8 cellular contexts compared by ENCODE assay signal in genomic region chr1:23553896-23554480, GRCh38. TPM values are rescaled to one million over a fixed set of nuclear protein-coding genes. Genes with fewer than 3 reads are reported as not detected.
DNase-seq lines count a peak whose midpoint lies in the region; ATAC-seq, FAIRE-seq and TF ChIP-seq lines count a peak whose summit lies in the region.

No MANE protein-coding gene starts in this region.

- dilution Hi-C loops in endothelial cell of umbilical vein (cut with MboI; ENCODE audit: extremely low pct_ligation_motif_present, low sequenced_read_pairs), result no loop called here

- in situ Hi-C loops in Panc1 (cut with HindIII; ENCODE audit: low pct_unique_long_range_greater_than_20kb, low sequenced_read_pairs), result no loop called here

- DNase-seq in DND-41, result peak; percentile 15
- no peak for DNase-seq in Panc1 (ENCODE audit: low read depth, low spot score)
- peak; percentile 45 for DNase-seq in endothelial cell of umbilical vein (ENCODE audit: low read depth, low spot score)
- no peak for DNase-seq in urothelium cell line (ENCODE audit: low spot score)
- DNase-seq in DMS114 treated with DMSO at 0.1 percent for 48 hours (lab: John Stamatoyannopoulos, UW; ENCODE audit: unreplicated experiment), result no peak
- no peak for DNase-seq in GF-D8 (lab: John Stamatoyannopoulos, UW)

- no peak for ATAC-seq in DND-41 (ENCODE audit: insufficient read depth, low read depth)
- no peak for ATAC-seq in Panc1
- no peak for ATAC-seq in GM19023 (IDR thresholded peaks at IDR 0.05; ENCODE audit: unreplicated experiment)

- H3K9ac ChIP-seq in DND-41 (ENCODE audit: low read depth, low read length) (peak overlapping the region; percentile 66), endothelial cell of umbilical vein (replicated peaks; ENCODE audit: extremely low read depth, insufficient read depth, low read length) (peak overlapping the region; percentile 92), parathyroid adenoma (no peak overlapping the region)

- H4K20me1 ChIP-seq in DND-41 (ENCODE audit: insufficient read depth, low read length) (peaks cover 5% of the 10 kb centered on the region; the same call in 1 of the 2 replicates), endothelial cell of umbilical vein (replicated peaks; ENCODE audit: control insufficient read depth, extremely low read depth, insufficient read depth, low read length) (no peaks in the 10 kb centered on the region)

- CTCF ChIA-PET in Panc1 (lab: Charles Lee), result interaction anchor here (0.9 to 1.9 kb wide), 5 partner anchors 13 to 191 kb away, joined by 3 to 7 read pairs (median 4); no protein-coding TSS in a partner anchor
- CTCF ChIA-PET in endothelial cell of umbilical vein (lab: Charles Lee), result interaction anchor here (0.6 to 24.8 kb wide), 11 partner anchors 9 to 467 kb away, joined by 3 to 1069 read pairs (median 4); partner anchors contain the start of gene E2F2

- POLR2A ChIA-PET in Panc1 (lab: Charles Lee), result interaction anchor here (0.5 to 0.7 kb wide), 3 partner anchors 9 to 160 kb away, joined by 3 to 6 read pairs (median 4); no protein-coding TSS in a partner anchor
- POLR2A ChIA-PET in endothelial cell of umbilical vein (lab: Charles Lee), result interaction anchor here (0.6 to 1.5 kb wide), 3 partner anchors 44 to 81 kb away, joined by 3 to 7 read pairs (median 5); no protein-coding TSS in a partner anchor

- no peaks in the 10 kb centered on the region for H3K9me1 ChIP-seq in endothelial cell of umbilical vein (replicated peaks; ENCODE audit: control insufficient read depth, extremely low read depth, insufficient read depth, low read length)

- H3K79me2 ChIP-seq in DND-41 (ENCODE audit: insufficient read depth, low read length) (peaks cover 4% of the 10 kb centered on the region; the same call in 1 of the 2 replicates), endothelial cell of umbilical vein (ENCODE audit: control insufficient read depth, insufficient read depth, low read length) (peaks cover 19% of the 10 kb centered on the region), parathyroid adenoma (no peaks in the 10 kb centered on the region)

- H3K27me3 ChIP-seq in DND-41 (ENCODE audit: insufficient read depth, low read length, poor library complexity) (peaks cover 14% of the 10 kb centered on the region), Panc1 (ENCODE audit: control insufficient read depth, insufficient read depth, low read length) (no peaks in the 10 kb centered on the region), endothelial cell of umbilical vein (ENCODE audit: control insufficient read depth in 2 of 2, insufficient read depth in 2 of 2, low read length in 2 of 2) (no peaks in the 10 kb centered on the region), parathyroid adenoma (ENCODE audit: control insufficient read depth, insufficient read depth, low read length) (no peaks in the 10 kb centered on the region)

- intact Hi-C loops in Panc1 (cut with micrococcal nuclease; ENCODE audit: unreplicated experiment) (no loop called here), endothelial cell of umbilical vein (cut with micrococcal nuclease) (loop anchor here (1.0 to 2.0 kb wide), 3 partner anchors 8 to 139 kb away; no protein-coding TSS in a partner anchor)

- TF ChIP-seq POLR2A in endothelial cell of umbilical vein (IDR thresholded peaks at IDR 0.05; ENCODE audit: low read depth, low read length), result no peak

- FAIRE-seq in endothelial cell of umbilical vein (lab: Jason Lieb, UNC), result no peak
- no peak for FAIRE-seq in urothelium cell line (lab: Jason Lieb, UNC)

- H3K27ac ChIP-seq in DND-41 (ENCODE audit: low read length) (peak overlapping the region; percentile 73), Panc1 (ENCODE audit: low read length) (peak overlapping the region; percentile 88), endothelial cell of umbilical vein (ENCODE audit: insufficient read depth, low read depth, low read length) (peak overlapping the region; percentile 99), parathyroid adenoma (peak overlapping the region; percentile 73)

- H3K9me3 ChIP-seq in DND-41 (ENCODE audit: insufficient read depth, low read length, severe bottlenecking) (no peaks in the 10 kb centered on the region), Panc1 (ENCODE audit: control insufficient read depth, insufficient read depth, low read depth, low read length) (no peaks in the 10 kb centered on the region), endothelial cell of umbilical vein (replicated peaks; ENCODE audit: control insufficient read depth, insufficient read depth, low read length) (no peaks in the 10 kb centered on the region), parathyroid adenoma (ENCODE audit: control insufficient read depth, low read length) (no peaks in the 10 kb centered on the region)

- TF ChIP-seq CTCF in DND-41 (IDR thresholded peaks at IDR 0.05; ENCODE audit: borderline replicate concordance, extremely low read depth, low read length, poor library complexity, severe bottlenecking), result no peak
- no peak for TF ChIP-seq CTCF in Panc1 (IDR thresholded peaks at IDR 0.05)
- no peak for TF ChIP-seq CTCF in endothelial cell of umbilical vein (IDR thresholded peaks at IDR 0.05; ENCODE audit: extremely low read depth in 1 of 2, insufficient read depth in 1 of 2, low read depth in 1 of 2, low read length in 2 of 2)
- no peak for TF ChIP-seq CTCF in parathyroid adenoma (IDR thresholded peaks at IDR 0.05)

- H3K36me3 ChIP-seq in DND-41 (ENCODE audit: insufficient read depth, low read length) (no peaks in the 10 kb centered on the region), Panc1 (ENCODE audit: control insufficient read depth, insufficient read depth, low read length) (peaks cover 6% of the 10 kb centered on the region; the same call in 1 of the 2 replicates), endothelial cell of umbilical vein (ENCODE audit: control insufficient read depth in 2 of 2, extremely low read depth in 1 of 2, insufficient read depth in 2 of 2, low read length in 2 of 2) (peaks cover 2 to 3% of the 10 kb centered on the region in 2 experiments), parathyroid adenoma (ENCODE audit: control insufficient read depth, insufficient read depth, low read length) (no peaks in the 10 kb centered on the region)

- H2AFZ ChIP-seq in DND-41 (ENCODE audit: low read depth, low read length) (peak overlapping the region; percentile 78), endothelial cell of umbilical vein (ENCODE audit: low read depth, low read length) (no peak overlapping the region), parathyroid adenoma (peak overlapping the region; percentile 94)

- peak overlapping the region; percentile 65 for H3K4me2 ChIP-seq in DND-41 (ENCODE audit: insufficient read depth, low read length)
- peak overlapping the region; percentile 29 for H3K4me2 ChIP-seq in endothelial cell of umbilical vein (ENCODE audit: insufficient read depth, low read length)
- peak overlapping the region; percentile 85 for H3K4me2 ChIP-seq in parathyroid adenoma (ENCODE audit: low read length)

- H3K4me1 ChIP-seq in DND-41 (ENCODE audit: insufficient read depth, low read length), result peaks cover 46% of the 10 kb centered on the region
- H3K4me1 ChIP-seq in Panc1 (ENCODE audit: control insufficient read depth, insufficient read depth, low read length), result peaks cover 38% of the 10 kb centered on the region
- H3K4me1 ChIP-seq in endothelial cell of umbilical vein (ENCODE audit: control insufficient read depth, extremely low read depth, insufficient read depth, low read length), result peaks cover 39% of the 10 kb centered on the region
- peaks cover 3% of the 10 kb centered on the region for H3K4me1 ChIP-seq in parathyroid adenoma

- BruUV-seq in Panc1 (replicated peaks; lab: Mats Ljungman, UMichigan), result no TSS peak
- BruUV-seq in endothelial cell of umbilical vein (replicated peaks; lab: Mats Ljungman, UMichigan), result no TSS peak

- peak overlapping the region in 1 of 2 experiments; percentile 50; a peak in 2 of 4 replicates for H3K4me3 ChIP-seq in DND-41 (ENCODE audit: low read depth in 1 of 2, low read length in 2 of 2)
- H3K4me3 ChIP-seq in Panc1 (ENCODE audit: low read depth in 2 of 2, low read length in 2 of 2), result peak overlapping the region; percentile 43 to 52
- peak overlapping the region in 1 of 3 experiments; percentile 2 for H3K4me3 ChIP-seq in endothelial cell of umbilical vein (replicated peaks in 1 of 3; ENCODE audit: insufficient read depth in 1 of 3, low read depth in 1 of 3, low read length in 3 of 3)
- peak overlapping the region; percentile 65 for H3K4me3 ChIP-seq in parathyroid adenoma (ENCODE audit: low read depth, low read length)

TF ChIP-seq in endothelial cell of umbilical vein, 7 proteins besides CTCF, POLR2A, EP300 and RAD21:
- TF ChIP-seq FOS (IDR thresholded peaks at IDR 0.05; ENCODE audit: borderline replicate concordance, insufficient read depth, low read length), result no peak
- TF ChIP-seq POLR2AphosphoS5 (IDR thresholded peaks at IDR 0.05; ENCODE audit: insufficient read depth, low read depth, low read length), result no peak
- no peak for TF ChIP-seq EZH2 (IDR thresholded peaks at IDR 0.05; ENCODE audit: borderline replicate concordance, low read depth, low read length, severe bottlenecking)
- TF ChIP-seq GATA2 (IDR thresholded peaks at IDR 0.05; ENCODE audit: insufficient read depth, insufficient read length, low read depth, low read length), result no peak
- TF ChIP-seq MYC (IDR thresholded peaks at IDR 0.05; ENCODE audit: low read depth, low read length), result no peak
- no peak for TF ChIP-seq JUN (IDR thresholded peaks at IDR 0.05; ENCODE audit: borderline replicate concordance, insufficient read depth, insufficient read length, low read depth)

RNA-seq across cellular contexts. Expression of gene ID3, which starts 5.3 kb away (rescaled TPM):
- total RNA-seq in Panc1 (2021; ENCODE audit: unreplicated experiment), result 39.6 TPM
- polyA plus RNA-seq in Panc1 (2012; ENCODE audit: insufficient read length), result 46.3 TPM
- total RNA-seq in endothelial cell of umbilical vein, result 277 and 310 TPM in 2 replicates
- 783 and 971 TPM in 2 replicates for polyA plus RNA-seq in endothelial cell of umbilical vein
- polyA plus RNA-seq in endothelial cell of umbilical vein (2011; cell fraction: cytosol; rRNA removed), result 696 and 743 TPM in 2 replicates
- 934 and 1,004 TPM in 2 replicates for polyA plus RNA-seq in endothelial cell of umbilical vein (2011; cell fraction: nucleus; rRNA removed)
- 264 and 295 TPM in 2 replicates for polyA plus RNA-seq in endothelial cell of umbilical vein (2012)
- polyA minus RNA-seq in endothelial cell of umbilical vein, result 160 and 202 TPM in 2 replicates
- 421 TPM for polyA minus RNA-seq in endothelial cell of umbilical vein (2011; cell fraction: cytosol; rRNA and poly(A)+ RNA removed)
- 377 and 561 TPM in 2 replicates for polyA minus RNA-seq in endothelial cell of umbilical vein (2011; cell fraction: nucleus; rRNA and poly(A)+ RNA removed)

RNA-seq across cellular contexts. Expression of gene E2F2, which starts 23.0 kb away (rescaled TPM):
- 9.5 TPM for total RNA-seq in Panc1 (2021; ENCODE audit: unreplicated experiment)
- polyA plus RNA-seq in Panc1 (2012; ENCODE audit: insufficient read length), result 3.1 TPM
- 5.0 and 5.6 TPM in 2 replicates for total RNA-seq in endothelial cell of umbilical vein
- 0.83 and 1.1 TPM in 2 replicates for polyA plus RNA-seq in endothelial cell of umbilical vein
- polyA plus RNA-seq in endothelial cell of umbilical vein (2011; cell fraction: cytosol; rRNA removed), result 0.95 and 1.2 TPM in 2 replicates
- polyA plus RNA-seq in endothelial cell of umbilical vein (2011; cell fraction: nucleus; rRNA removed), result 1.9 and 2.0 TPM in 2 replicates
- polyA plus RNA-seq in endothelial cell of umbilical vein (2012), result 1.1 and 1.6 TPM in 2 replicates
- polyA minus RNA-seq in endothelial cell of umbilical vein, result 1.5 and 1.9 TPM in 2 replicates
- 11.7 TPM for polyA minus RNA-seq in endothelial cell of umbilical vein (2011; cell fraction: cytosol; rRNA and poly(A)+ RNA removed)
- 1.6 and 2.9 TPM in 2 replicates for polyA minus RNA-seq in endothelial cell of umbilical vein (2011; cell fraction: nucleus; rRNA and poly(A)+ RNA removed)

Comparison
In these comparisons a context has a peak if more than half of its experiments do, and no peak if none do; other contexts are left out.
1. DNase-seq: peak in DND-41 (single experiment) and endothelial cell of umbilical vein (single experiment); none in Panc1 (single experiment), urothelium cell line (single experiment), DMS114 treated with DMSO at 0.1 percent for 48 hours (single experiment) and GF-D8 (single experiment).
2. H3K4me2 ChIP-seq: peak in every context shown above with its lines; median percentile 85 in parathyroid adenoma; 65 in DND-41; 29 in endothelial cell of umbilical vein.
3. Peak in every context shown above with its lines, with median percentiles within 50 percentile points of each other: H3K27ac ChIP-seq.